ENCODE assay signal across 12 cellular contexts in genomic region chr9:129145316-129145715, GRCh38. TPM values are rescaled to one million over a fixed set of nuclear protein-coding genes. Genes with fewer than 3 reads are reported as not detected.
DNase-seq lines count a peak whose midpoint lies in the region; ATAC-seq and TF ChIP-seq lines count a peak whose summit lies in the region.
"Had no signal": no experiment of that assay in that cellular context is flagged by ENCODE, and none has a peak within 500 bp of the region (broad histone marks: within the 10 kb centered on the region; RNA-seq: fewer than 3 reads in every experiment).

No MANE protein-coding gene starts in this region.

- intact Hi-C loops in Right ventricle myocardium inferior (cut with DNase I) = no loop called here
- intact Hi-C loops in Right ventricle myocardium superior (cut with DNase I) = no loop called here
- intact Hi-C loops in uterus (cut with DNase I; ENCODE audit: low total_unique reads) = loop anchor here (10.0 kb wide), 1 partner anchor 349 kb away; no protein-coding TSS in a partner anchor
- intact Hi-C loops in mucosa of descending colon (cut with DNase I, micrococcal nuclease) = no loop called here

- peak; percentile 64 for DNase-seq in Right ventricle myocardium inferior (ENCODE audit: missing footprints)
- no peak for DNase-seq in Right ventricle myocardium superior
- DNase-seq in fibroblast of the aortic adventitia (ENCODE audit: low read depth) = peak; percentile 35
- no peak for DNase-seq in osteocyte (ENCODE audit: extremely low spot score, unreplicated experiment)
- DNase-seq in uterus = no peak
- no peak for DNase-seq in AG08396 (ENCODE audit: low spot score)
- no peak for DNase-seq in erythroblast (lab: John Stamatoyannopoulos, UW)
- DNase-seq in mucosa of descending colon = no peak
- DNase-seq: ACHN; activated T-cell treated with anti-CD3 and anti-CD28 coated beads, Interleukin-2, amount 50 U/mL, for 72 hours; NCI-H1694; stimulated activated naive CD8-positive, alpha-beta T cell treated with anti-CD3 and anti-CD28 coated beads, Interleukin-15, Interleukin-2, amounts not matched to agents 100 U/mL and 50 U/mL, for 24 hours had no signal

- peak overlapping the region; percentile 99 to 100 for H3K27ac ChIP-seq in uterus

- H3K27ac Mint-ChIP-seq in osteocyte (ENCODE audit: unreplicated experiment) = peak overlapping the region; percentile 95
- H3K27ac Mint-ChIP-seq: activated T-cell treated with anti-CD3 and anti-CD28 coated beads, Interleukin-2, amount 50 U/mL, for 72 hours had no signal

- peaks cover 63% of the 10 kb centered on the region for H3K4me1 Mint-ChIP-seq in osteocyte (ENCODE audit: unreplicated experiment)

- peaks cover 40 to 56% of the 10 kb centered on the region in 2 donors for H3K4me1 ChIP-seq in uterus
- H3K4me1 ChIP-seq in mucosa of descending colon (ENCODE audit: low read depth) = peaks cover 40% of the 10 kb centered on the region

- no peaks in the 10 kb centered on the region for H3K27me3 ChIP-seq in uterus

- no peaks in the 10 kb centered on the region for H3K9me3 ChIP-seq in uterus
- H3K9me3 ChIP-seq in mucosa of descending colon = no peaks in the 10 kb centered on the region

- no peaks in the 10 kb centered on the region for H3K27me3 Mint-ChIP-seq in osteocyte (ENCODE audit: unreplicated experiment)

- ATAC-seq in Right ventricle myocardium inferior = no peak
- no peak for ATAC-seq in Right ventricle myocardium superior (ENCODE audit: poor library complexity)
- no peak for ATAC-seq in mucosa of descending colon
- ATAC-seq: activated T-cell treated with anti-CD3 and anti-CD28 coated beads, Interleukin-2, amount 50 U/mL, for 72 hours; stimulated activated naive CD8-positive, alpha-beta T cell treated with anti-CD3 and anti-CD28 coated beads, Interleukin-15, Interleukin-2, amounts not matched to agents 100 U/mL and 50 U/mL, for 24 hours had no signal

- peaks cover 9% of the 10 kb centered on the region for H3K36me3 Mint-ChIP-seq in osteocyte (ENCODE audit: unreplicated experiment)

- H3K36me3 ChIP-seq in uterus = no peaks in the 10 kb centered on the region
- no peaks in the 10 kb centered on the region for H3K36me3 ChIP-seq in mucosa of descending colon (ENCODE audit: low read depth)

- TF ChIP-seq POLR2A in uterus (IDR thresholded peaks at IDR 0.05) (no peak), erythroblast (IDR thresholded peaks at IDR 0.05; ENCODE audit: low read length) (no peak)

- no peak overlapping the region for H3K4me3 Mint-ChIP-seq in osteocyte (ENCODE audit: unreplicated experiment)
- H3K4me3 Mint-ChIP-seq: activated T-cell treated with anti-CD3 and anti-CD28 coated beads, Interleukin-2, amount 50 U/mL, for 72 hours had no signal

- H3K4me3 ChIP-seq in fibroblast of the aortic adventitia (ENCODE audit: low read depth, low read length) (no peak overlapping the region), uterus (no peak overlapping the region), mucosa of descending colon (no peak overlapping the region)

- H3K9me3 Mint-ChIP-seq in osteocyte (ENCODE audit: unreplicated experiment) = no peaks in the 10 kb centered on the region
- H3K9me3 Mint-ChIP-seq: activated T-cell treated with anti-CD3 and anti-CD28 coated beads, Interleukin-2, amount 50 U/mL, for 72 hours had no signal

- TF ChIP-seq CTCF in fibroblast of the aortic adventitia (IDR thresholded peaks at IDR 0.05; ENCODE audit: insufficient read depth, low read length) (no peak), osteocyte (IDR thresholded peaks at IDR 0.05) (no peak), uterus (IDR thresholded peaks at IDR 0.05) (no peak), mucosa of descending colon (IDR thresholded peaks at IDR 0.05) (no peak)

RNA-seq across cellular contexts. Expression of gene IER5L, which starts 32.7 kb away (rescaled TPM):
- total RNA-seq in Right ventricle myocardium inferior (4.6 TPM), Right ventricle myocardium superior (3.5 TPM), fibroblast of the aortic adventitia (ENCODE audit: low replicate concordance) (28.0 and 42.0 TPM in 2 replicates), osteocyte (60.8 and 63.0 TPM in 2 replicates), uterus (10 to 100 TPM in 2 of 4 donors, 1 to 10 TPM in 2; 1.8 to 31.0 (median 14.5) TPM), mucosa of descending colon (1 to 10 TPM; 5.8 to 8.2 (median 8.0) TPM)

RNA-seq across cellular contexts. Expression of gene PTPA, which starts 34.1 kb away (rescaled TPM):
- total RNA-seq in Right ventricle myocardium inferior (194 TPM), Right ventricle myocardium superior (179 TPM), fibroblast of the aortic adventitia (ENCODE audit: low replicate concordance) (48.2 and 91.5 TPM in 2 replicates), osteocyte (140 and 150 TPM in 2 replicates), uterus (100 to 1,000 TPM in 1 of 4 donors, 10 to 100 TPM in 3; 28.9 to 107 (median 62.1) TPM), mucosa of descending colon (100 to 1,000 TPM in 2 of 3 donors, 10 to 100 TPM in 1; 95.3 to 109 (median 109) TPM)

RNA-seq across cellular contexts. Expression of gene CRAT, which starts 34.7 kb away (rescaled TPM):
- total RNA-seq in Right ventricle myocardium inferior (85.5 TPM), Right ventricle myocardium superior (85.4 TPM), fibroblast of the aortic adventitia (ENCODE audit: low replicate concordance) (21.3 and 66.0 TPM in 2 replicates), osteocyte (55.1 and 55.5 TPM in 2 replicates), uterus (10 to 100 TPM; 20.0 to 42.4 (median 27.4) TPM), mucosa of descending colon (10 to 100 TPM; 62.0 to 86.5 (median 71.2) TPM)

Comparison
In these comparisons a context has a peak if more than half of its experiments do, and no peak if none do; other contexts are left out.
1. DNase-seq: peak in Right ventricle myocardium inferior (single experiment) and fibroblast of the aortic adventitia (single experiment); none in Right ventricle myocardium superior (single experiment), osteocyte (single experiment), uterus (0 of 2), AG08396 (single experiment), erythroblast (0 of 2) and mucosa of descending colon (0 of 3).